In genomic region chr11:86589856-86590589, GRCh38 we compare ENCODE assay signal across 17 cellular contexts.
DNase-seq lines count a peak whose midpoint lies in the region; ATAC-seq, FAIRE-seq and TF ChIP-seq lines count a peak whose summit lies in the region.
"Had no signal": no experiment of that assay in that cellular context is flagged by ENCODE, and none has a peak within 500 bp of the region (broad histone marks: within the 10 kb centered on the region; RNA-seq: fewer than 3 reads in every experiment).

No MANE protein-coding gene starts in this region.

- DNase-seq in HepG2 (ENCODE audit: low spot score) (no peak), right lobe of liver (no peak), Panc1 (ENCODE audit: low read depth, low spot score) (no peak), mesenchymal stem cell (no peak), testis (peak; percentile 57), NCI-H345 treated with DMSO at 0.1 percent for 48 hours (lab: John Stamatoyannopoulos, UW; ENCODE audit: unreplicated experiment) (no peak), left lobe of liver (ENCODE audit: low spot score) (no peak)
- DNase-seq: H7, Karpas-422, MM.1S, NCI-H1105 treated with DMSO at 0.1 percent for 48 hours, NCI-H187, NCI-H446 treated with DMSO at 0.1 percent for 48 hours, SHP77 treated with DMSO at 0.1 percent for 48 hours had no signal

- TF ChIP-seq CTCF in HepG2 (CRISPR knock-in tag; IDR thresholded peaks at IDR 0.05), result no peak
- no peak for TF ChIP-seq CTCF in right lobe of liver (IDR thresholded peaks at IDR 0.05)
- TF ChIP-seq CTCF in Panc1 (IDR thresholded peaks at IDR 0.05), result no peak
- TF ChIP-seq CTCF in testis (IDR thresholded peaks at IDR 0.05), result no peak

- TF ChIP-seq POLR2A in HepG2 (IDR thresholded peaks at IDR 0.05; ENCODE audit: insufficient read depth in 1 of 2, low read depth in 2 of 2, low read length in 2 of 2) (no peak), right lobe of liver (IDR thresholded peaks at IDR 0.05) (no peak), testis (IDR thresholded peaks at IDR 0.05) (no peak)

- H3K23ac ChIP-seq in mesenchymal stem cell (ENCODE audit: low read length in 2 of 2), result no peak overlapping the region

- no peak overlapping the region for H2BK120ac ChIP-seq in mesenchymal stem cell (ENCODE audit: low read depth, low read length)

- no peak for FAIRE-seq in HepG2 (lab: Jason Lieb, UNC)
- FAIRE-seq: RCC 7860 had no signal

- H4K8ac ChIP-seq in mesenchymal stem cell (ENCODE audit: low read length), result no peak overlapping the region

- H3K27ac ChIP-seq in HepG2 (ENCODE audit: extremely low read length, insufficient read depth, low read length), result no peak overlapping the region
- no peak overlapping the region for H3K27ac ChIP-seq in right lobe of liver
- peak overlapping the region; percentile 92 for H3K27ac ChIP-seq in Panc1 (ENCODE audit: low read length)
- no peak overlapping the region for H3K27ac ChIP-seq in mesenchymal stem cell (ENCODE audit: low read length, poor library complexity, severe bottlenecking)
- peak overlapping the region; percentile 67 to 79 for H3K27ac ChIP-seq in testis
- H3K27ac ChIP-seq: BLaER1 had no signal

- no peak for ATAC-seq in HepG2
- ATAC-seq in right lobe of liver, result no peak
- no peak for ATAC-seq in Panc1
- ATAC-seq in GM18861 (IDR thresholded peaks at IDR 0.05; ENCODE audit: unreplicated experiment), result no peak
- no peak for ATAC-seq in left lobe of liver

- BruUV-seq in HepG2 (replicated peaks; lab: Mats Ljungman, UMichigan) (no TSS peak), Panc1 (replicated peaks; lab: Mats Ljungman, UMichigan) (no TSS peak)

- no peak overlapping the region for H3K18ac ChIP-seq in mesenchymal stem cell (ENCODE audit: low read depth in 1 of 2, low read length in 2 of 2)

- CTCF ChIA-PET in HepG2 (lab: Yijun Ruan, JAX; ENCODE audit: low intra/inter-chr PET ratio, low total read pairs) (no interaction called here), Panc1 (lab: Charles Lee) (interaction anchor here (0.6 kb wide), 1 partner anchor 15 kb away, joined by 3 read pairs; no protein-coding TSS in a partner anchor)

- POLR2A ChIA-PET in HepG2 (lab: Yijun Ruan, JAX), result no interaction called here
- POLR2A ChIA-PET in Panc1 (lab: Charles Lee), result interaction anchor here (0.8 kb wide), 1 partner anchor 13 kb away, joined by 4 read pairs; no protein-coding TSS in a partner anchor

- TF ChIP-seq EP300 in HepG2 (IDR thresholded peaks at IDR 0.05; ENCODE audit: low read depth in 2 of 2, low read length in 2 of 2), result no peak
- TF ChIP-seq EP300 in HepG2 (CRISPR knock-in tag; IDR thresholded peaks at IDR 0.05; ENCODE audit: borderline replicate concordance), result no peak

- in situ Hi-C loops in HepG2 (cut with HindIII; ENCODE audit: extremely low pct_ligation_motif_present, low pct_unique_long_range_greater_than_20kb) (loop anchor here (10.0 kb wide), 1 partner anchor 105 kb away; no protein-coding TSS in a partner anchor), Panc1 (cut with HindIII; ENCODE audit: low pct_unique_long_range_greater_than_20kb, low sequenced_read_pairs) (no loop called here)

- no peak overlapping the region for H2BK12ac ChIP-seq in mesenchymal stem cell (ENCODE audit: low read length in 2 of 2)

- H3K4me2 ChIP-seq in HepG2 (ENCODE audit: low read depth, low read length) (no peak overlapping the region), mesenchymal stem cell (ENCODE audit: low read length, poor library complexity, severe bottlenecking) (no peak overlapping the region)

- H3K27me3 ChIP-seq in HepG2 (ENCODE audit: control insufficient read depth in 1 of 2, insufficient read depth in 2 of 2, low read length in 2 of 2) (no peaks in the 10 kb centered on the region), right lobe of liver (no peaks in the 10 kb centered on the region), Panc1 (ENCODE audit: control insufficient read depth, insufficient read depth, low read length) (no peaks in the 10 kb centered on the region), mesenchymal stem cell (ENCODE audit: control insufficient read depth in 1 of 2, insufficient read depth in 1 of 2, low read length in 2 of 2) (no peaks in the 10 kb centered on the region), testis (no peaks in the 10 kb centered on the region)
- H3K27me3 ChIP-seq: BLaER1 had no signal

- H4K20me1 ChIP-seq in HepG2 (ENCODE audit: insufficient read depth, low read length), result no peaks in the 10 kb centered on the region
- H4K20me1 ChIP-seq: BLaER1 had no signal

- no peak overlapping the region for H3K14ac ChIP-seq in mesenchymal stem cell (ENCODE audit: low read length in 2 of 2)

- no peaks in the 10 kb centered on the region for H3K79me2 ChIP-seq in HepG2 (ENCODE audit: insufficient read depth, low read length)

- 56% methylated on average over 7 of the region's 7 CpGs for WGBS in HepG2 (ENCODE audit: low lambda C conversion rate)
- 91% methylated on average over 7 of the region's 7 CpGs for WGBS in right lobe of liver (ENCODE audit: insufficient coverage, low coverage, low lambda C conversion rate, missing lambda C conversion rate)
- WGBS in mesenchymal stem cell, result 99% methylated on average over 6 of the region's 7 CpGs
- 51 to 76% methylated on average over 7 of the region's 7 CpGs for WGBS in testis, 2 donors

- TF ChIP-seq RAD21 in HepG2 (CRISPR knock-in tag; IDR thresholded peaks at IDR 0.05), result no peak

- no peak overlapping the region for H2BK15ac ChIP-seq in mesenchymal stem cell (ENCODE audit: low read depth, poor library complexity, severe bottlenecking)

- H2AFZ ChIP-seq in HepG2 (ENCODE audit: low read length) (no peak overlapping the region), mesenchymal stem cell (ENCODE audit: low read depth, low read length) (no peak overlapping the region)

- no peak overlapping the region for H2BK5ac ChIP-seq in mesenchymal stem cell (ENCODE audit: low read depth, low read length, poor library complexity, severe bottlenecking)

- peaks cover 26% of the 10 kb centered on the region for H3K4me1 ChIP-seq in HepG2 (ENCODE audit: insufficient read depth, low read length)
- H3K4me1 ChIP-seq in right lobe of liver, result no peaks in the 10 kb centered on the region
- peaks cover 43% of the 10 kb centered on the region for H3K4me1 ChIP-seq in Panc1 (ENCODE audit: control insufficient read depth, insufficient read depth, low read length)
- peaks cover 9% of the 10 kb centered on the region for H3K4me1 ChIP-seq in mesenchymal stem cell (ENCODE audit: control insufficient read depth, insufficient read depth, low read depth, low read length)
- peaks cover 44% of the 10 kb centered on the region for H3K4me1 ChIP-seq in testis

- H3K36me3 ChIP-seq in HepG2 (replicated peaks in 1 of 2; ENCODE audit: control insufficient read depth in 1 of 2, insufficient read depth in 2 of 2, low read length in 2 of 2), result no peaks in the 10 kb centered on the region
- H3K36me3 ChIP-seq in right lobe of liver, result no peaks in the 10 kb centered on the region
- H3K36me3 ChIP-seq in Panc1 (ENCODE audit: control insufficient read depth, insufficient read depth, low read length), result no peaks in the 10 kb centered on the region
- no peaks in the 10 kb centered on the region for H3K36me3 ChIP-seq in mesenchymal stem cell (ENCODE audit: control insufficient read depth in 1 of 2, insufficient read depth in 2 of 2, low read depth in 1 of 2, low read length in 2 of 2)
- H3K36me3 ChIP-seq in testis (ENCODE audit: low read depth, missing control alignments), result no peaks in the 10 kb centered on the region
- H3K36me3 ChIP-seq: BLaER1 had no signal

- peak overlapping the region; percentile 84 for H2AK5ac ChIP-seq in mesenchymal stem cell (ENCODE audit: low read length, severe bottlenecking)

- H3K4me3 ChIP-seq in HepG2 (replicated peaks in 1 of 3; ENCODE audit: insufficient read depth in 1 of 3, low read depth in 2 of 3, low read length in 3 of 3), result no peak overlapping the region
- H3K4me3 ChIP-seq in right lobe of liver, result no peak overlapping the region
- no peak overlapping the region for H3K4me3 ChIP-seq in Panc1 (ENCODE audit: low read depth in 2 of 2, low read length in 2 of 2)
- no peak overlapping the region for H3K4me3 ChIP-seq in mesenchymal stem cell (ENCODE audit: insufficient read depth in 1 of 2, low read depth in 1 of 2, low read length in 2 of 2)
- H3K4me3 ChIP-seq in testis, result no peak overlapping the region
- H3K4me3 ChIP-seq: BLaER1 had no signal

- no peak overlapping the region for H4K91ac ChIP-seq in mesenchymal stem cell (ENCODE audit: low read length)

- intact Hi-C loops in HepG2 (cut with micrococcal nuclease; ENCODE audit: unreplicated experiment) (no loop called here), right lobe of liver (cut with DNase I) (no loop called here), Panc1 (cut with micrococcal nuclease; ENCODE audit: unreplicated experiment) (no loop called here), testis (cut with DNase I; ENCODE audit: low total_unique reads) (no loop called here)

- H3K9ac ChIP-seq in HepG2 (ENCODE audit: insufficient read depth, low read depth, low read length) (no peak overlapping the region), mesenchymal stem cell (ENCODE audit: low read length) (no peak overlapping the region)
- H3K9ac ChIP-seq: BLaER1 had no signal

- H3K9me3 ChIP-seq in HepG2 (ENCODE audit: low read length), result no peaks in the 10 kb centered on the region
- H3K9me3 ChIP-seq in right lobe of liver, result no peaks in the 10 kb centered on the region
- no peaks in the 10 kb centered on the region for H3K9me3 ChIP-seq in Panc1 (ENCODE audit: control insufficient read depth, insufficient read depth, low read depth, low read length)
- H3K9me3 ChIP-seq in mesenchymal stem cell (ENCODE audit: control insufficient read depth, low read length), result no peaks in the 10 kb centered on the region
- H3K9me3 ChIP-seq in testis, result no peaks in the 10 kb centered on the region
- H3K9me3 ChIP-seq: BLaER1 had no signal

- H3K4ac ChIP-seq in mesenchymal stem cell (ENCODE audit: low read depth in 1 of 2, low read length in 2 of 2), result no peak overlapping the region

- H3K79me1 ChIP-seq in mesenchymal stem cell (replicated peaks; ENCODE audit: low read length, poor library complexity, severe bottlenecking), result peaks cover 10% of the 10 kb centered on the region

TF ChIP-seq in HepG2, 621 proteins besides CTCF, POLR2A, EP300 and RAD21 (continues in another document):
- TF ChIP-seq DNMT1 (CRISPR knock-in tag; IDR thresholded peaks at IDR 0.05) (no peak), KDM6A (CRISPR knock-in tag; IDR thresholded peaks at IDR 0.05; ENCODE audit: low read depth) (no peak), ZNF24 (IDR thresholded peaks at IDR 0.05) (no peak), ZNF18 (CRISPR knock-in tag; IDR thresholded peaks at IDR 0.05; ENCODE audit: insufficient replicate concordance) (no peak)

Comparison
In these comparisons a context has a peak if more than half of its experiments do, and no peak if none do; other contexts are left out.
1. H3K27ac ChIP-seq: peak in Panc1 (single experiment) and testis (2 of 2); none in HepG2 (single experiment), right lobe of liver (0 of 3) and mesenchymal stem cell (single experiment).